In the genomic region with DNA sequence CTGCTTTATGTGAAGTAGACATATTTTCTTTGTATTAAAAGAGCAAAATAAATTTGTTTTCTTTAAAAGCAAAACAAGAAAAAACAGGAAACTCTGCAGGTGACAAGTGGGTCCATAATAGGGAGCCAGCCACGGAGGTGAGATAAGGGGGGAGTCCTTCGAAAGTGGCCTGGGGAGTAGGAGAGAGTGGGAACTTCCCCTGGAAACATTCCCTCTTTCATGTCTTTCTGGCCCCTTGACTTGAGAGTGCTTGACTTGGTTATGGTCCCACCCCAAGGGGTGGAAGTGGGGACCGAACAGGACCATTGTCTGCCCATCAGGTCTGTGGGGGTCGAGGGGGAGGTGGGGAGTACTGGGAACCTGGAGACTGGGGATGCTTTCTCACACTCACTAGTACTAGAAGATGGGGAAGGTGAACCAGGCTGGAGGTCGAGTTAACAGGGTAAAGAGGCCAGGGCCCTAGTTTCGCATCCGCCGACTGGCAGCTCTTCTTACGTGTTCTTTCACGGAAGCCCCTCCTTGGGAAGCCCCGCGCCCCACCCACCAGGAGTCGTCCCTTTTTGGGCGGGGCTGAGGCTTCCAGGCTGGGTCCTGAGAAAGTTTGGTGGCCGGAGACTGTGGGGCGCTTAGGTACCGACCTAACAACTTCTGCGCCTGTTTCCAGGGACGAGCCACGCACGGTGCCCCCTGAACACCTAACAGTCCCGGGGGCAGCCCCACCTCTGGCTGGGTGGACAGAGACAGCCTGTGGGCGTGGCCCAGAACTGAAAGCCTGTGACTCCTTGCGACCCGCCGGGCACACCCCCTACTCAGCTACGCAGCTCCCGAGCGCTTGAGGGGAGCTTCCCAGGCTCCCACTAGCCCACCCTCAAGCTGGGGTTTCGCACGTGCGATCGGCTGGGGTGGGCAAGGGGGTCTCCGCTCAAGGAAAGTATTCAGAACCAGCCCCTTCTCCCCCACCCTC, we compare ENCODE assay signal across 8 cellular contexts. TPM values are rescaled to one million over a fixed set of nuclear protein-coding genes. Genes with fewer than 3 reads are reported as not detected.
DNase-seq lines count a peak whose midpoint lies in the region; ATAC-seq and TF ChIP-seq lines count a peak whose summit lies in the region.

No MANE protein-coding gene starts in this region.

- peaks cover 0 to 11% (median 3%) of the 10 kb centered on the region in 5 experiments for H3K9me3 Mint-ChIP-seq in brain

- H3K27me3 ChIP-seq in liver (ENCODE audit: control insufficient read depth in 4 of 4, insufficient read depth in 4 of 4, low read length in 3 of 4), result no peaks in the 10 kb centered on the region

- H3K9ac ChIP-seq in liver (ENCODE audit: low read depth in 1 of 2, low read length in 2 of 2), result peak overlapping the region; percentile 0 to 64

- peak overlapping the region; percentile 77 to 81 for H3K27ac ChIP-seq in liver (ENCODE audit: low read depth in 1 of 2, low read length in 2 of 2)

- no peaks in the 10 kb centered on the region for H3K36me3 ChIP-seq in liver (ENCODE audit: control insufficient read depth in 4 of 4, insufficient read depth in 3 of 4, low read depth in 1 of 4, low read length in 3 of 4)

- 14% methylated on average over 34 of the region's 34 CpGs for WGBS in liver

- peak; percentile 47 for ATAC-seq in GM18907 (IDR thresholded peaks at IDR 0.05; ENCODE audit: unreplicated experiment)
- peak; percentile 42 for ATAC-seq in HG03108 (IDR thresholded peaks at IDR 0.05; ENCODE audit: unreplicated experiment)

- no peaks in the 10 kb centered on the region for H3K36me3 Mint-ChIP-seq in brain

- TF ChIP-seq CTCF in brain (conservative IDR thresholded peaks at IDR 0.05) (no peak), liver (IDR thresholded peaks at IDR 0.05; ENCODE audit: low read depth, low read length, missing input control) (no peak)

- H3K9me3 ChIP-seq in liver (ENCODE audit: control insufficient read depth in 4 of 4, low read length in 3 of 4), result no peaks in the 10 kb centered on the region

- H3K4me3 ChIP-seq in liver (ENCODE audit: low read depth in 1 of 3, low read length in 3 of 3), result peak overlapping the region; percentile 74 to 82 (median 79)

- H3K4me1 ChIP-seq in liver (ENCODE audit: control insufficient read depth in 4 of 4, insufficient read depth in 4 of 4, low read length in 3 of 4), result peaks cover 16 to 54% (median 39%) of the 10 kb centered on the region in 4 donors

- peak overlapping the region in 1 of 5 experiments; percentile 46 for H3K27ac Mint-ChIP-seq in brain

- DNase-seq in 8988T (peak; percentile 85), T-helper 1 cell (peak; percentile 65 to 95 (median 76)), foreskin melanocyte (no peak)
- DNase-seq in stimulated activated CD8-positive, alpha-beta memory T cell treated with anti-CD3 and anti-CD28 coated beads, Interleukin-15, amount 100 ng/mL, for 48 hours (ENCODE audit: low read depth in 2 of 2), result peak; percentile 79 to 81

- peaks cover 42% of the 10 kb centered on the region for H3K4me1 Mint-ChIP-seq in brain

- peaks cover 91% of the 10 kb centered on the region for H3K27me3 Mint-ChIP-seq in brain

- H3K4me3 Mint-ChIP-seq in brain, result peak overlapping the region; percentile 61 to 86 (median 82)

- no peak for TF ChIP-seq RAD21 in liver (IDR thresholded peaks at IDR 0.05)

TF ChIP-seq in liver, 16 proteins besides CTCF, POLR2A, EP300 and RAD21:
- TF ChIP-seq MAX (IDR thresholded peaks at IDR 0.05), result no peak
- TF ChIP-seq TAF1 (conservative IDR thresholded peaks at IDR 0.05), result no peak
- TF ChIP-seq EGR1 (IDR thresholded peaks at IDR 0.05; ENCODE audit: low read depth in 2 of 2), result no peak
- TF ChIP-seq RXRA (IDR thresholded peaks at IDR 0.05), result no peak
- no peak for TF ChIP-seq YY1 (IDR thresholded peaks at IDR 0.05)
- no peak for TF ChIP-seq ATF3 (IDR thresholded peaks at IDR 0.05)
- no peak for TF ChIP-seq GABPA (IDR thresholded peaks at IDR 0.05 in 1 of 2, conservative IDR thresholded peaks at IDR 0.05 in 1 of 2)
- no peak for TF ChIP-seq HNF4A (conservative IDR thresholded peaks at IDR 0.05)
- no peak for TF ChIP-seq JUND (IDR thresholded peaks at IDR 0.05)
- TF ChIP-seq, protein P1, sequence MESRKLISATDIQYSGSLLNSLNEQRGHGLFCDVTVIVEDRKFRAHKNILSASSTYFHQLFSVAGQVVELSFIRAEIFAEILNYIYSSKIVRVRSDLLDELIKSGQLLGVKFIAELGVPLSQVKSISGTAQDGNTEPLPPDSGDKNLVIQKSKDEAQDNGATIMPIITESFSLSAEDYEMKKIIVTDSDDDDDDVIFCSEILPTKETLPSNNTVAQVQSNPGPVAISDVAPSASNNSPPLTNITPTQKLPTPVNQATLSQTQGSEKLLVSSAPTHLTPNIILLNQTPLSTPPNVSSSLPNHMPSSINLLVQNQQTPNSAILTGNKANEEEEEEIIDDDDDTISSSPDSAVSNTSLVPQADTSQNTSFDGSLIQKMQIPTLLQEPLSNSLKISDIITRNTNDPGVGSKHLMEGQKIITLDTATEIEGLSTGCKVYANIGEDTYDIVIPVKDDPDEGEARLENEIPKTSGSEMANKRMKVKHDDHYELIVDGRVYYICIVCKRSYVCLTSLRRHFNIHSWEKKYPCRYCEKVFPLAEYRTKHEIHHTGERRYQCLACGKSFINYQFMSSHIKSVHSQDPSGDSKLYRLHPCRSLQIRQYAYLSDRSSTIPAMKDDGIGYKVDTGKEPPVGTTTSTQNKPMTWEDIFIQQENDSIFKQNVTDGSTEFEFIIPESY (IDR thresholded peaks at IDR 0.05), result no peak
- no peak for TF ChIP-seq FOXA2 (IDR thresholded peaks at IDR 0.05)
- TF ChIP-seq FOXA1 (IDR thresholded peaks at IDR 0.05), result no peak
- TF ChIP-seq NR2F2 (IDR thresholded peaks at IDR 0.05), result no peak
- no peak for TF ChIP-seq HNF4G (IDR thresholded peaks at IDR 0.05)

RNA-seq across cellular contexts. Expression of gene TRADD, which starts 0.8 kb away (rescaled TPM):
- polyA plus RNA-seq in brain (ENCODE audit: insufficient read depth, low read depth, low replicate concordance) (2.3 TPM), liver (10 to 100 TPM in 1 of 2 donors, 1 to 10 TPM in 1; 9.7 to 10.8 TPM)
- 10 to 100 TPM in 1 of 2 donors, 1 to 10 TPM in 1; 5.7 to 10.5 TPM for total RNA-seq in liver

RNA-seq across cellular contexts. Expression of gene FBXL8, which starts 0.8 kb away (rescaled TPM):
- 1.5 TPM for polyA plus RNA-seq in brain (ENCODE audit: insufficient read depth, low read depth, low replicate concordance)
- 1 to 10 TPM; 1.4 to 9.2 TPM for total RNA-seq in liver
- 1 to 10 TPM; 6.1 to 6.2 TPM for polyA plus RNA-seq in liver

RNA-seq across cellular contexts. Expression of gene HSF4, which starts 5.6 kb away (rescaled TPM):
- polyA plus RNA-seq in brain (ENCODE audit: insufficient read depth, low read depth, low replicate concordance), result 6.4 TPM
- 1 to 10 TPM in 1 of 2 donors, under 1 TPM in 1; 0.42 to 5.1 TPM for total RNA-seq in liver
- 1 to 10 TPM; 3.8 to 4.9 TPM for polyA plus RNA-seq in liver

RNA-seq across cellular contexts. Expression of gene B3GNT9, which starts 8.1 kb away (rescaled TPM):
- polyA plus RNA-seq in brain (ENCODE audit: insufficient read depth, low read depth, low replicate concordance) (16.5 TPM), liver (1 to 10 TPM in 1 of 2 donors, under 1 TPM in 1; 0.43 to 1.6 TPM)
- total RNA-seq in liver, result 1 to 10 TPM; 1.2 to 2.3 TPM

RNA-seq across cellular contexts. Expression of gene NOL3, which starts 11.4 kb away (rescaled TPM):
- 25.6 TPM for polyA plus RNA-seq in brain (ENCODE audit: insufficient read depth, low read depth, low replicate concordance)
- 1 to 10 TPM; 3.0 to 9.9 TPM for total RNA-seq in liver
- polyA plus RNA-seq in liver, result 10 to 100 TPM; 11.4 to 18.0 TPM
